ENCODE assay signal across 1 cellular context in the genomic region with DNA sequence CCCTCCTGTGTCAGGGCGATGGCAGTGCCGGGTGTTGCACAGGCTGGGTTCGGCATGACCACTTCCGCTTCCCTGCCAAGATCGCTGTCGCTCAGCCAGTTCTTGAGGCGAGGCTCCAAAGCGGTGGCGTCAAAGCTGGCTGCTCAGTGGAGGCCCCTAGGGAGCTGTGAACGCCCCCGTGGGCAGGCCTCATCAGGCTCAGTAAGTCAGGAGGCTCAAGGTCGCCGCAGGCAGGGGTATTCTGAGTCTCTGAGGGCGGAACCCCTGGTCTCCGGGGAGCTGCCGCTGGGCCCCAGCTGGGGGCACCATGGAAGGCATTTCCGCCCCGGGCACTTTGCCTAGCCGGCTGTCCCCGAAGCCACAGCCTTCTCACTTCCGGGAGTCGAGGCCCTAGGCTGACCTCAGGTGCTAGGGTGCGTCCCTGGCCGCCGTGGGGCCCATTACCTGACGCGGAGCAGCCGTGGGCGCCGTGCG.
TF ChIP-seq lines count a peak whose summit lies in the region.

No MANE protein-coding gene starts in this region.

TF ChIP-seq in GM23338, 12 proteins besides CTCF, POLR2A, EP300 and RAD21 (continued from another document):
- TF ChIP-seq, protein P1, sequence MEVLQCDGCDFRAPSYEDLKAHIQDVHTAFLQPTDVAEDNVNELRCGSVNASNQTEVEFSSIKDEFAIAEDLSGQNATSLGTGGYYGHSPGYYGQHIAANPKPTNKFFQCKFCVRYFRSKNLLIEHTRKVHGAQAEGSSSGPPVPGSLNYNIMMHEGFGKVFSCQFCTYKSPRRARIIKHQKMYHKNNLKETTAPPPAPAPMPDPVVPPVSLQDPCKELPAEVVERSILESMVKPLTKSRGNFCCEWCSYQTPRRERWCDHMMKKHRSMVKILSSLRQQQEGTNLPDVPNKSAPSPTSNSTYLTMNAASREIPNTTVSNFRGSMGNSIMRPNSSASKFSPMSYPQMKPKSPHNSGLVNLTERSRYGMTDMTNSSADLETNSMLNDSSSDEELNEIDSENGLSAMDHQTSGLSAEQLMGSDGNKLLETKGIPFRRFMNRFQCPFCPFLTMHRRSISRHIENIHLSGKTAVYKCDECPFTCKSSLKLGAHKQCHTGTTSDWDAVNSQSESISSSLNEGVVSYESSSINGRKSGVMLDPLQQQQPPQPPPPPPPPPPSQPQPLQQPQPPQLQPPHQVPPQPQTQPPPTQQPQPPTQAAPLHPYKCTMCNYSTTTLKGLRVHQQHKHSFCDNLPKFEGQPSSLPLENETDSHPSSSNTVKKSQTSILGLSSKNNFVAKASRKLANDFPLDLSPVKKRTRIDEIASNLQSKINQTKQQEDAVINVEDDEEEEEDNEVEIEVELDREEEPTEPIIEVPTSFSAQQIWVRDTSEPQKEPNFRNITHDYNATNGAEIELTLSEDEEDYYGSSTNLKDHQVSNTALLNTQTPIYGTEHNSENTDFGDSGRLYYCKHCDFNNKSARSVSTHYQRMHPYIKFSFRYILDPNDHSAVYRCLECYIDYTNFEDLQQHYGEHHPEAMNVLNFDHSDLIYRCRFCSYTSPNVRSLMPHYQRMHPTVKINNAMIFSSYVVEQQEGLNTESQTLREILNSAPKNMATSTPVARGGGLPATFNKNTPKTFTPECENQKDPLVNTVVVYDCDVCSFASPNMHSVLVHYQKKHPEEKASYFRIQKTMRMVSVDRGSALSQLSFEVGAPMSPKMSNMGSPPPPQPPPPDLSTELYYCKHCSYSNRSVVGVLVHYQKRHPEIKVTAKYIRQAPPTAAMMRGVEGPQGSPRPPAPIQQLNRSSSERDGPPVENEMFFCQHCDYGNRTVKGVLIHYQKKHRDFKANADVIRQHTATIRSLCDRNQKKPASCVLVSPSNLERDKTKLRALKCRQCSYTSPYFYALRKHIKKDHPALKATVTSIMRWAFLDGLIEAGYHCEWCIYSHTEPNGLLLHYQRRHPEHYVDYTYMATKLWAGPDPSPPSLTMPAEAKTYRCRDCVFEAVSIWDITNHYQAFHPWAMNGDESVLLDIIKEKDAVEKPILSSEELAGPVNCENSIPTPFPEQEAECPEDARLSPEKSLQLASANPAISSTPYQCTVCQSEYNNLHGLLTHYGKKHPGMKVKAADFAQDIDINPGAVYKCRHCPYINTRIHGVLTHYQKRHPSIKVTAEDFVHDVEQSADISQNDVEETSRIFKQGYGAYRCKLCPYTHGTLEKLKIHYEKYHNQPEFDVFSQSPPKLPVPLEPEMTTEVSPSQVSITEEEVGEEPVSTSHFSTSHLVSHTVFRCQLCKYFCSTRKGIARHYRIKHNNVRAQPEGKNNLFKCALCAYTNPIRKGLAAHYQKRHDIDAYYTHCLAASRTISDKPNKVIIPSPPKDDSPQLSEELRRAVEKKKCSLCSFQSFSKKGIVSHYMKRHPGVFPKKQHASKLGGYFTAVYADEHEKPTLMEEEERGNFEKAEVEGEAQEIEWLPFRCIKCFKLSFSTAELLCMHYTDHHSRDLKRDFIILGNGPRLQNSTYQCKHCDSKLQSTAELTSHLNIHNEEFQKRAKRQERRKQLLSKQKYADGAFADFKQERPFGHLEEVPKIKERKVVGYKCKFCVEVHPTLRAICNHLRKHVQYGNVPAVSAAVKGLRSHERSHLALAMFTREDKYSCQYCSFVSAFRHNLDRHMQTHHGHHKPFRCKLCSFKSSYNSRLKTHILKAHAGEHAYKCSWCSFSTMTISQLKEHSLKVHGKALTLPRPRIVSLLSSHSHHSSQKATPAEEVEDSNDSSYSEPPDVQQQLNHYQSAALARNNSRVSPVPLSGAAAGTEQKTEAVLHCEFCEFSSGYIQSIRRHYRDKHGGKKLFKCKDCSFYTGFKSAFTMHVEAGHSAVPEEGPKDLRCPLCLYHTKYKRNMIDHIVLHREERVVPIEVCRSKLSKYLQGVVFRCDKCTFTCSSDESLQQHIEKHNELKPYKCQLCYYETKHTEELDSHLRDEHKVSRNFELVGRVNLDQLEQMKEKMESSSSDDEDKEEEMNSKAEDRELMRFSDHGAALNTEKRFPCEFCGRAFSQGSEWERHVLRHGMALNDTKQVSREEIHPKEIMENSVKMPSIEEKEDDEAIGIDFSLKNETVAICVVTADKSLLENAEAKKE (CRISPR knock-in tag; IDR thresholded peaks at IDR 0.05): no peak
